ENCODE assay signal across 2 cellular contexts in the genomic region with DNA sequence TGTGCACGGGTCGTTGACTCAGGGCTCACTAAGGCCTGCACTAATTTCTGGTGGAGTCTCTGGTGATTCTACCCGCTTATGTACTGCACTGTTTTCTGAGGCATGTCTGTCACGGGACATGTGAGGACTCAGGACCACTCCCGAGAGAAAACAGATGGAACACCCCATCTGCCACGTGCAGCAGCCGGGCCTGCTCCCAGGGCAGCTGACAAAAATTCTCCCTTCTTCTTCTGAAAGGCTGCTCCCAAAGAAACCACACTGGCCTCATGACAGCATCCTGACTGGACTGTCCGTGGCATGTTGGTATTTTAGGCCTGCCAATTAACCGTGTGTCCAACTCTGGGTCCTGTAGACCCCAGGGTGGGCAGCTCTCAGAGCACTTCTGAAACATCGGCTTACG.
TF ChIP-seq lines count a peak whose summit lies in the region.

No MANE protein-coding gene starts in this region.

TF ChIP-seq in IMR-90, 13 proteins besides CTCF, POLR2A, EP300 and RAD21:
- TF ChIP-seq CEBPB (IDR thresholded peaks at IDR 0.05; ENCODE audit: low read depth, low read length) (no peak), RFX5 (IDR thresholded peaks at IDR 0.05; ENCODE audit: low read depth, low read length) (no peak), CHD1 (IDR thresholded peaks at IDR 0.05; ENCODE audit: low read depth, low read length) (no peak), MXI1 (IDR thresholded peaks at IDR 0.05; ENCODE audit: borderline replicate concordance, low read depth, low read length) (no peak), MAZ (IDR thresholded peaks at IDR 0.05; ENCODE audit: borderline replicate concordance, low read depth, low read length) (no peak), BHLHE40 (IDR thresholded peaks at IDR 0.05; ENCODE audit: low read depth, low read length) (no peak), SMC3 (IDR thresholded peaks at IDR 0.05; ENCODE audit: low read depth, low read length) (no peak), FOS (IDR thresholded peaks at IDR 0.05; ENCODE audit: low read depth, low read length) (no peak), NFE2L2 (IDR thresholded peaks at IDR 0.05; ENCODE audit: low read depth, low read length) (no peak), MAFK (IDR thresholded peaks at IDR 0.05; ENCODE audit: low read depth, low read length) (no peak), RCOR1 (IDR thresholded peaks at IDR 0.05; ENCODE audit: insufficient replicate concordance, low read length) (no peak)
- TF ChIP-seq, protein P1, sequence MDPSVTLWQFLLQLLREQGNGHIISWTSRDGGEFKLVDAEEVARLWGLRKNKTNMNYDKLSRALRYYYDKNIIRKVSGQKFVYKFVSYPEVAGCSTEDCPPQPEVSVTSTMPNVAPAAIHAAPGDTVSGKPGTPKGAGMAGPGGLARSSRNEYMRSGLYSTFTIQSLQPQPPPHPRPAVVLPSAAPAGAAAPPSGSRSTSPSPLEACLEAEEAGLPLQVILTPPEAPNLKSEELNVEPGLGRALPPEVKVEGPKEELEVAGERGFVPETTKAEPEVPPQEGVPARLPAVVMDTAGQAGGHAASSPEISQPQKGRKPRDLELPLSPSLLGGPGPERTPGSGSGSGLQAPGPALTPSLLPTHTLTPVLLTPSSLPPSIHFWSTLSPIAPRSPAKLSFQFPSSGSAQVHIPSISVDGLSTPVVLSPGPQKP (IDR thresholded peaks at IDR 0.05; ENCODE audit: borderline replicate concordance, low read depth, low read length): no peak
- TF ChIP-seq, protein P2, sequence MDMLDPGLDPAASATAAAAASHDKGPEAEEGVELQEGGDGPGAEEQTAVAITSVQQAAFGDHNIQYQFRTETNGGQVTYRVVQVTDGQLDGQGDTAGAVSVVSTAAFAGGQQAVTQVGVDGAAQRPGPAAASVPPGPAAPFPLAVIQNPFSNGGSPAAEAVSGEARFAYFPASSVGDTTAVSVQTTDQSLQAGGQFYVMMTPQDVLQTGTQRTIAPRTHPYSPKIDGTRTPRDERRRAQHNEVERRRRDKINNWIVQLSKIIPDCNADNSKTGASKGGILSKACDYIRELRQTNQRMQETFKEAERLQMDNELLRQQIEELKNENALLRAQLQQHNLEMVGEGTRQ (IDR thresholded peaks at IDR 0.05; ENCODE audit: low read depth, low read length): no peak

TF ChIP-seq in HEK293T, 16 proteins besides CTCF, POLR2A, EP300 and RAD21:
- TF ChIP-seq BHLHE40 (IDR thresholded peaks at IDR 0.05; ENCODE audit: borderline replicate concordance) (no peak), ELF4 (IDR thresholded peaks at IDR 0.05) (no peak), SP1 (IDR thresholded peaks at IDR 0.05) (no peak), LEF1 (IDR thresholded peaks at IDR 0.05; ENCODE audit: borderline replicate concordance) (no peak), TARDBP (IDR thresholded peaks at IDR 0.05) (no peak), ZNF384 (IDR thresholded peaks at IDR 0.05) (no peak), HDGF (IDR thresholded peaks at IDR 0.05; ENCODE audit: borderline replicate concordance) (no peak), CTBP1 (IDR thresholded peaks at IDR 0.05; ENCODE audit: borderline replicate concordance) (no peak), FOXA1 (IDR thresholded peaks at IDR 0.05) (no peak)
- TF ChIP-seq, protein P3, sequence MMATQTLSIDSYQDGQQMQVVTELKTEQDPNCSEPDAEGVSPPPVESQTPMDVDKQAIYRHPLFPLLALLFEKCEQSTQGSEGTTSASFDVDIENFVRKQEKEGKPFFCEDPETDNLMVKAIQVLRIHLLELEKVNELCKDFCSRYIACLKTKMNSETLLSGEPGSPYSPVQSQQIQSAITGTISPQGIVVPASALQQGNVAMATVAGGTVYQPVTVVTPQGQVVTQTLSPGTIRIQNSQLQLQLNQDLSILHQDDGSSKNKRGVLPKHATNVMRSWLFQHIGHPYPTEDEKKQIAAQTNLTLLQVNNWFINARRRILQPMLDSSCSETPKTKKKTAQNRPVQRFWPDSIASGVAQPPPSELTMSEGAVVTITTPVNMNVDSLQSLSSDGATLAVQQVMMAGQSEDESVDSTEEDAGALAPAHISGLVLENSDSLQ (IDR thresholded peaks at IDR 0.05): no peak
